9 cellular contexts compared by ENCODE assay signal in the genomic region with DNA sequence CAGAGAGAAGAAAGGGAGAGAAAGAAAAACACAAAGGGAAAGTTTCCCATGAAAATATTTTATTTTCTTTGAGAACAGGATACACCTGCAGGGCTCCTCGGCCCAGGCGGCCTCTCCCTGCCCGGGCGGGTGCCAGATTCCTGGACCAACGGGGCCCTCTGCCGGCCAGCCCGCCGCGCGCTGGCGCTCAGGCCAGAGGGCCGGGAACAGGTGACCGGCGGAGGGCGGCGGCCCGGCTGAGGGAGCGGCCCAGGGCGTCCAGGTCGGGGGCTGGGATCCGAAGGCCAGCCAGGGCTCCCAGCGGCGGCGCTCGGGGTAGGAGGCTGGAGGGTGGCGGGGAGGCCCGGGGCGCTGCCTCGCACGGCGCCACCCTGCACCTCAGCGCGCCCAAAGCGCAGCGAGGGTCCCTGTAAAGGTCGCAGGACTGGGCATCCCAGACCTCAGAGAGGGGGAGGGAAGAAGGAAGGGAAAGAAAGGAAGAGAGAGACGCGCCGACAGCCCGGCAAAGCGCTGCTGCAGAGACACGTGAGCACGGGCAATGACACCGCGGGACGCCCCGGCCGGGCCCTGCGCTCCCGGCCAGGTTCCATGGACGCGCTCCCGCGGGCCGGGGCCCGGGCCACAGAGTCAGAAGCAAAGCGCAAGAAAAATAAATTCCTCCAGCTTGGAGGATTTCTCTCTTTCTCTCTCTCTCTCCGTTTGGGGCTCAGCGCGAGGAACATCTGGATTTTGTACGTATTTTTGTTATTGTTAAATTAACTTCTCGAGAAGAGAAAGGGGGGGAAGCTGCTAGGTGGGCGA. TPM values are rescaled to one million over a fixed set of nuclear protein-coding genes. Genes with fewer than 3 reads are reported as not detected.
DNase-seq lines count a peak whose midpoint lies in the region; ATAC-seq and TF ChIP-seq lines count a peak whose summit lies in the region.
"Had no signal": no experiment of that assay in that cellular context is flagged by ENCODE, and none has a peak within 500 bp of the region (broad histone marks: within the 10 kb centered on the region; RNA-seq: fewer than 3 reads in every experiment).

No MANE protein-coding gene starts in this region.

- POLR2A ChIA-PET in AG04450 (lab: Yijun Ruan, JAX): interaction anchor here (0.7 kb wide), 1 partner anchor 60 kb away, joined by 3 read pairs; no protein-coding TSS in a partner anchor

- H3K4me3 ChIP-seq in AG04450 (ENCODE audit: low read depth, low read length) (peak overlapping the region; percentile 60), HUES48 (ENCODE audit: low read depth, low read length) (peak overlapping the region; percentile 80), SJSA1 (peak overlapping the region; percentile 68), heart right ventricle (peak overlapping the region; percentile 16 to 74 (median 60))

- TF ChIP-seq CTCF in AG04450 (IDR thresholded peaks at IDR 0.05; ENCODE audit: low read depth, low read length) (peak; percentile 64), heart right ventricle (IDR thresholded peaks at IDR 0.05) (peak; percentile 58 to 92 (median 80))

- H3K9ac ChIP-seq in HUES48 (ENCODE audit: low read depth, low read length): peak overlapping the region; percentile 54

- H3K9me3 ChIP-seq in AG04450 (ENCODE audit: control insufficient read depth, insufficient read depth, low read length) (no peaks in the 10 kb centered on the region; the same call in 1 of the 2 replicates), HUES48 (ENCODE audit: control insufficient read depth, insufficient read depth, low read length) (no peaks in the 10 kb centered on the region), SJSA1 (replicated peaks) (no peaks in the 10 kb centered on the region), heart right ventricle (no peaks in the 10 kb centered on the region)

- H3K27ac ChIP-seq in AG04450 (ENCODE audit: low read depth, low read length): no peak overlapping the region
- H3K27ac ChIP-seq in HUES48 (ENCODE audit: low read depth, low read length): no peak overlapping the region
- no peak overlapping the region for H3K27ac ChIP-seq in SJSA1
- H3K27ac ChIP-seq in heart right ventricle: peak overlapping the region in 8 of 10 donors; percentile 5 to 92 (median 90)

- peak; percentile 45 for ATAC-seq in GM18858 (IDR thresholded peaks at IDR 0.05; ENCODE audit: unreplicated experiment)
- ATAC-seq in heart right ventricle: peak; percentile 72 to 87 (median 80)
- no peak for ATAC-seq in HG03280 (IDR thresholded peaks at IDR 0.05; ENCODE audit: unreplicated experiment)

- CTCF ChIA-PET in AG04450 (lab: Charles Lee): interaction anchor here (0.7 to 2.0 kb wide), 4 partner anchors 12 to 404 kb away, joined by 3 to 9 read pairs (median 3); no protein-coding TSS in a partner anchor

- 1% methylated on average over 61 to 63 of the region's 63 CpGs for WGBS in heart right ventricle, 2 donors

- peaks cover 7% of the 10 kb centered on the region for H3K27me3 ChIP-seq in AG04450 (ENCODE audit: control insufficient read depth, insufficient read depth, low read length)
- H3K27me3 ChIP-seq in HUES48 (ENCODE audit: control insufficient read depth, insufficient read depth, low read length): peaks cover 15% of the 10 kb centered on the region
- no peaks in the 10 kb centered on the region for H3K27me3 ChIP-seq in SJSA1 (replicated peaks)
- H3K27me3 ChIP-seq in heart right ventricle: peaks cover 0 to 44% (median 0%) of the 10 kb centered on the region in 7 donors

- DNase-seq in AG04450 (ENCODE audit: low read depth, low spot score) (no peak), SJSA1 (ENCODE audit: low read depth in 1 of 2, low spot score in 2 of 2) (peak; percentile 65 to 75), amniotic stem cell (lab: John Stamatoyannopoulos, UW) (peak; percentile 49), heart right ventricle (peak; percentile 74 to 77), pons (ENCODE audit: low spot score) (peak; percentile 58)

- intact Hi-C loops in heart right ventricle (cut with DNase I): loop anchor here (1.0 to 10.0 kb wide), 12 partner anchors 60 to 467 kb away; a partner anchor contains a TSS

- no peaks in the 10 kb centered on the region for H3K36me3 ChIP-seq in HUES48 (ENCODE audit: control insufficient read depth, insufficient read depth, low read length)
- peaks cover 3% of the 10 kb centered on the region; the same call in 1 of the 2 replicates for H3K36me3 ChIP-seq in SJSA1
- no peaks in the 10 kb centered on the region for H3K36me3 ChIP-seq in heart right ventricle

- peaks cover 13% of the 10 kb centered on the region for H3K4me1 ChIP-seq in HUES48 (ENCODE audit: control insufficient read depth, insufficient read depth, low read length)
- H3K4me1 ChIP-seq in SJSA1 (replicated peaks): peaks cover 43% of the 10 kb centered on the region
- peaks cover 8 to 66% (median 38%) of the 10 kb centered on the region in 9 donors for H3K4me1 ChIP-seq in heart right ventricle

RNA-seq across cellular contexts. Expression of a gene that starts 0.9 kb away (rescaled TPM):
- 0.74 and 0.91 TPM in 2 replicates for polyA plus RNA-seq in AG04450 (2011; rRNA removed)
- polyA minus RNA-seq in AG04450 (2011; rRNA and poly(A)+ RNA removed): 0.64 and 1.0 TPM in 2 replicates
- total RNA-seq in SJSA1 (2014; rRNA removed; shearing (Covaris generic)): 1.6 and 3.7 TPM in 2 replicates
- 10 to 100 TPM in 5 of 10 donors, 1 to 10 TPM in 3, under 1 TPM in 2; 0.39 to 27.9 (median 8.6) TPM for total RNA-seq in heart right ventricle
- polyA plus RNA-seq in heart right ventricle: under 1 TPM; 0.39 to 0.80 TPM

RNA-seq across cellular contexts. Expression of a gene that starts 60.0 kb away (rescaled TPM):
- polyA plus RNA-seq in AG04450 (2011; rRNA removed): not detected in 2 replicates
- not detected in 2 replicates for polyA minus RNA-seq in AG04450 (2011; rRNA and poly(A)+ RNA removed)
- total RNA-seq in SJSA1 (2014; rRNA removed; shearing (Covaris generic)): not detected in 2 replicates
- not detected for total RNA-seq in heart right ventricle
- not detected for polyA plus RNA-seq in heart right ventricle
- total RNA-seq: subcutaneous adipose tissue had no signal

Comparison
In these comparisons a context has a peak if more than half of its experiments do, and no peak if none do; other contexts are left out.
1. H3K27ac ChIP-seq: peak in heart right ventricle (8 of 10); none in AG04450 (single experiment), HUES48 (single experiment) and SJSA1 (single experiment).
2. Peak in every context shown above with its lines, with median percentiles within 50 percentile points of each other: H3K4me3 ChIP-seq.